In genomic region chr1:162072770-162073169, GRCh38 we compare ENCODE assay signal across 1 cellular context.
TF ChIP-seq lines count a peak whose summit lies in the region.

No MANE protein-coding gene starts in this region.

TF ChIP-seq in HepG2, 621 proteins besides CTCF, POLR2A, EP300 and RAD21:
- TF ChIP-seq KAT7 (CRISPR knock-in tag; IDR thresholded peaks at IDR 0.05; ENCODE audit: borderline replicate concordance) (no peak), ZNF441 (CRISPR knock-in tag; IDR thresholded peaks at IDR 0.05; ENCODE audit: borderline replicate concordance) (no peak), SETDB1 (CRISPR knock-in tag; IDR thresholded peaks at IDR 0.05; ENCODE audit: borderline replicate concordance) (no peak), ZNF839 (CRISPR knock-in tag; IDR thresholded peaks at IDR 0.05; ENCODE audit: borderline replicate concordance) (no peak)
